ENCODE assay signal across 22 cellular contexts in genomic region chr7:43761919-43762318, GRCh38. TPM values are rescaled to one million over a fixed set of nuclear protein-coding genes. Genes with fewer than 3 reads are reported as not detected.
DNase-seq lines count a peak whose midpoint lies in the region; ATAC-seq and TF ChIP-seq lines count a peak whose summit lies in the region.
"Had no signal": no experiment of that assay in that cellular context is flagged by ENCODE, and none has a peak within 500 bp of the region (broad histone marks: within the 10 kb centered on the region; RNA-seq: fewer than 3 reads in every experiment).

No MANE protein-coding gene starts in this region.

- no peak for TF ChIP-seq CTCF in AG04450 (IDR thresholded peaks at IDR 0.05; ENCODE audit: low read depth, low read length)
- TF ChIP-seq CTCF in PC-9 (conservative IDR thresholded peaks at IDR 0.05): no peak
- no peak for TF ChIP-seq CTCF in nephron progenitor cell (IDR thresholded peaks at IDR 0.05)

- no peaks in the 10 kb centered on the region for H3K9me3 Mint-ChIP-seq in nephron progenitor cell
- H3K9me3 Mint-ChIP-seq: CD8-positive, alpha-beta T cell; HFFc6; neural progenitor cell; T-helper 1 cell treated with Interleukin-12 subunit alpha and Interleukin-12 subunit beta and Interleukin-4 antibody, amounts not matched to agents 30 μg/mL and 1 μg/mL, for 36 hours had no signal

- POLR2A ChIA-PET in AG04450 (lab: Yijun Ruan, JAX) (no interaction called here), PC-9 (lab: Charles Lee; ENCODE audit: unreplicated experiment) (no interaction called here)

- WGBS in esophagus, 2 donors: 47 to 50% methylated on average over 1 of the region's 1 CpG

- H3K79me2 ChIP-seq in PC-9 (ENCODE audit: low read depth): peaks cover 46% of the 10 kb centered on the region

- DNase-seq in AG04450 (ENCODE audit: low read depth, low spot score): no peak
- DNase-seq in PC-9: peak in 1 of 2 experiments; percentile 95
- DNase-seq in mesenteric fat pad (ENCODE audit: low spot score): peak; percentile 20
- DNase-seq in MV-4-11 (lab: John Stamatoyannopoulos, UW): no peak
- no peak for DNase-seq in HUDEP-2 (lab: John Stamatoyannopoulos, UW; ENCODE audit: unreplicated experiment in 76 of 76)
- no peak for DNase-seq in nephron progenitor cell
- DNase-seq: activated naive CD4-positive, alpha-beta T cell treated with Interleukin-2 at 50 U/mL for 16 hours; CD8-positive, alpha-beta T cell; cerebellar nuclear complex; DMS79; gastrocnemius medialis; HFFc6; KBM-7; midbrain; NCI-H1105 treated with DMSO at 0.1 percent for 48 hours; NCI-H524 treated with DMSO at 0.1 percent for 48 hours; uterus had no signal

- BruUV-seq in PC-9 (replicated peaks; lab: Mats Ljungman, UMichigan): no TSS peak

- H3K4me2 ChIP-seq in PC-9: peak overlapping the region; percentile 68
- H3K4me2 ChIP-seq: neural progenitor cell had no signal

- peaks cover 30% of the 10 kb centered on the region for H3K27me3 Mint-ChIP-seq in nephron progenitor cell (ENCODE audit: low read depth, poor library complexity)

- H2AFZ ChIP-seq in PC-9: no peak overlapping the region
- H2AFZ ChIP-seq: neural progenitor cell had no signal

- no peak overlapping the region for H3K4me3 Mint-ChIP-seq in nephron progenitor cell
- H3K4me3 Mint-ChIP-seq: CD8-positive, alpha-beta T cell; HFFc6; neural progenitor cell; T-helper 1 cell treated with Interleukin-12 subunit alpha and Interleukin-12 subunit beta and Interleukin-4 antibody, amounts not matched to agents 30 μg/mL and 1 μg/mL, for 36 hours had no signal

- H3K9me2 ChIP-seq in PC-9 (ENCODE audit: insufficient read depth): no peaks in the 10 kb centered on the region

- no peaks in the 10 kb centered on the region for H3K9me3 ChIP-seq in AG04450 (ENCODE audit: control insufficient read depth, insufficient read depth, low read length)
- no peaks in the 10 kb centered on the region for H3K9me3 ChIP-seq in PC-9 (ENCODE audit: insufficient read depth, low read depth)
- H3K9me3 ChIP-seq in esophagus (ENCODE audit: control insufficient read depth in 2 of 2, insufficient read depth in 1 of 2, low read depth in 1 of 2, low read length in 1 of 2): no peaks in the 10 kb centered on the region
- H3K9me3 ChIP-seq: gastrocnemius medialis, SJSA1, uterus had no signal

- H3K36me3 ChIP-seq in PC-9 (ENCODE audit: low read depth): no peaks in the 10 kb centered on the region
- peaks cover 0 to 3% of the 10 kb centered on the region in 2 donors for H3K36me3 ChIP-seq in esophagus (ENCODE audit: control insufficient read depth in 2 of 2, insufficient read depth in 2 of 2, low read length in 1 of 2)
- H3K36me3 ChIP-seq: gastrocnemius medialis, neural progenitor cell, SJSA1, uterus had no signal

- intact Hi-C loops in PC-9 (cut with micrococcal nuclease; ENCODE audit: unreplicated experiment): no loop called here

- H3F3A ChIP-seq in PC-9 (ENCODE audit: insufficient read depth, low read depth): peaks cover 67% of the 10 kb centered on the region

- H3K4me1 ChIP-seq in PC-9 (replicated peaks; ENCODE audit: insufficient read depth): peaks cover 84% of the 10 kb centered on the region
- peaks cover 5 to 19% of the 10 kb centered on the region in 2 donors for H3K4me1 ChIP-seq in esophagus (ENCODE audit: control insufficient read depth in 2 of 2, insufficient read depth in 2 of 2, low read length in 1 of 2)

- H3K27ac ChIP-seq in AG04450 (ENCODE audit: low read depth, low read length): peak overlapping the region; percentile 11
- H3K27ac ChIP-seq in PC-9: peak overlapping the region; percentile 70
- peak overlapping the region; percentile 9 to 52 for H3K27ac ChIP-seq in esophagus (ENCODE audit: low read depth in 2 of 2, low read length in 1 of 2)
- H3K27ac ChIP-seq: gastrocnemius medialis, neural progenitor cell, SJSA1, uterus had no signal

- CTCF ChIA-PET in AG04450 (lab: Charles Lee): interaction anchor here (0.7 to 1.2 kb wide), 2 partner anchors 28 to 30 kb away, joined by 3 to 7 read pairs; no protein-coding TSS in a partner anchor
- CTCF ChIA-PET in PC-9 (lab: Charles Lee): no interaction called here

- no peaks in the 10 kb centered on the region for H4K20me1 ChIP-seq in PC-9 (ENCODE audit: insufficient read depth)

- H3K36me3 Mint-ChIP-seq in nephron progenitor cell (ENCODE audit: low read depth): no peaks in the 10 kb centered on the region
- H3K36me3 Mint-ChIP-seq: neural progenitor cell had no signal

- no peaks in the 10 kb centered on the region for H3K27me3 ChIP-seq in AG04450 (ENCODE audit: control insufficient read depth, insufficient read depth, low read length)
- H3K27me3 ChIP-seq in PC-9 (ENCODE audit: insufficient read depth, low read depth): no peaks in the 10 kb centered on the region
- H3K27me3 ChIP-seq in esophagus (ENCODE audit: control insufficient read depth in 1 of 2, insufficient read depth in 2 of 2, low read length in 2 of 2): no peaks in the 10 kb centered on the region
- H3K27me3 ChIP-seq: gastrocnemius medialis, SJSA1, uterus had no signal

- no peak overlapping the region for H3K27ac Mint-ChIP-seq in nephron progenitor cell
- H3K27ac Mint-ChIP-seq: CD8-positive, alpha-beta T cell; HFFc6; neural progenitor cell; T-helper 1 cell treated with Interleukin-12 subunit alpha and Interleukin-12 subunit beta and Interleukin-4 antibody, amounts not matched to agents 30 μg/mL and 1 μg/mL, for 36 hours had no signal

- ATAC-seq in GM21526 (IDR thresholded peaks at IDR 0.05; ENCODE audit: low FRiP score, unreplicated experiment): no peak
- ATAC-seq: CD8-positive, alpha-beta T cell; gastrocnemius medialis had no signal

- peaks cover 54% of the 10 kb centered on the region for H3K4me1 Mint-ChIP-seq in nephron progenitor cell

- no peak overlapping the region for H3K4me3 ChIP-seq in AG04450 (ENCODE audit: low read depth, low read length)
- no peak overlapping the region for H3K4me3 ChIP-seq in PC-9
- no peak overlapping the region for H3K4me3 ChIP-seq in esophagus (ENCODE audit: low read depth in 1 of 2, low read length in 2 of 2)
- H3K4me3 ChIP-seq: gastrocnemius medialis, neural progenitor cell, SJSA1, uterus had no signal

RNA-seq across cellular contexts. Expression of gene BLVRA, which starts 3.4 kb away (rescaled TPM):
- polyA plus RNA-seq in AG04450 (2011; rRNA removed) (50.3 and 58.7 TPM in 2 replicates), esophagus (10 to 100 TPM; 58.5 to 87.5 TPM)
- polyA minus RNA-seq in AG04450 (2011; rRNA and poly(A)+ RNA removed): 16.4 and 17.9 TPM in 2 replicates
- total RNA-seq in PC-9 (2021) (36.4 and 49.5 TPM in 2 replicates), mesenteric fat pad (82.4 TPM)

RNA-seq across cellular contexts. Expression of gene COA1, which starts 32.6 kb away (rescaled TPM):
- polyA plus RNA-seq in AG04450 (2011; rRNA removed) (22.4 and 24.4 TPM in 2 replicates), esophagus (10 to 100 TPM; 24.2 to 32.3 TPM)
- polyA minus RNA-seq in AG04450 (2011; rRNA and poly(A)+ RNA removed): 29.9 and 35.4 TPM in 2 replicates
- total RNA-seq in PC-9 (2021) (128 and 151 TPM in 2 replicates), mesenteric fat pad (42.9 TPM)

Comparison
In these comparisons a context has a peak if more than half of its experiments do, and no peak if none do; other contexts are left out.
1. H3K27ac ChIP-seq: peak in every context shown above with its lines; median percentile 70 in PC-9; 30 in esophagus; 11 in AG04450.